21 cellular contexts compared by ENCODE assay signal in genomic region chr15:95132774-95133173, GRCh38.
DNase-seq lines count a peak whose midpoint lies in the region; ATAC-seq and TF ChIP-seq lines count a peak whose summit lies in the region.
"Had no signal": no experiment of that assay in that cellular context is flagged by ENCODE, and none has a peak within 500 bp of the region (broad histone marks: within the 10 kb centered on the region; RNA-seq: fewer than 3 reads in every experiment).

No MANE protein-coding gene starts in this region.

- H3K4me3 ChIP-seq in brain microvascular endothelial cell (ENCODE audit: low read depth, low read length) (no peak overlapping the region), kidney epithelial cell (ENCODE audit: low read depth, low read length) (no peak overlapping the region), neuronal stem cell (ENCODE audit: low read length in 2 of 2) (no peak overlapping the region), gastrocnemius medialis (no peak overlapping the region), colonic mucosa (no peak overlapping the region)
- H3K4me3 ChIP-seq: left lung, right atrium auricular region had no signal

- no peaks in the 10 kb centered on the region for H3K79me1 ChIP-seq in neuronal stem cell (ENCODE audit: low read depth, low read length)

- no peaks in the 10 kb centered on the region for H3K36me3 ChIP-seq in brain microvascular endothelial cell (replicated peaks)
- H3K36me3 ChIP-seq in kidney epithelial cell (ENCODE audit: control insufficient read depth, insufficient read depth, low read length) = no peaks in the 10 kb centered on the region
- no peaks in the 10 kb centered on the region for H3K36me3 ChIP-seq in neuronal stem cell (replicated peaks in 1 of 2; ENCODE audit: control insufficient read depth in 2 of 2, insufficient read depth in 2 of 2, low read length in 2 of 2)
- no peaks in the 10 kb centered on the region for H3K36me3 ChIP-seq in gastrocnemius medialis
- no peaks in the 10 kb centered on the region for H3K36me3 ChIP-seq in colonic mucosa
- H3K36me3 ChIP-seq: left lung, right atrium auricular region had no signal

- no peak overlapping the region for H3K18ac ChIP-seq in neuronal stem cell (ENCODE audit: low read length)

- H3K27ac ChIP-seq in brain microvascular endothelial cell (peak overlapping the region; percentile 41), neuronal stem cell (replicated peaks; ENCODE audit: low read length) (no peak overlapping the region), gastrocnemius medialis (no peak overlapping the region), colonic mucosa (no peak overlapping the region)
- H3K27ac ChIP-seq: right atrium auricular region had no signal

- no peak overlapping the region for H4K91ac ChIP-seq in neuronal stem cell (ENCODE audit: low read depth, low read length, poor library complexity)

- H3K4me2 ChIP-seq in neuronal stem cell (ENCODE audit: insufficient read depth, low read length, poor library complexity, severe bottlenecking) = no peak overlapping the region

- no peak overlapping the region for H4K8ac ChIP-seq in neuronal stem cell (ENCODE audit: low read depth, low read length)

- H3K9ac ChIP-seq in neuronal stem cell (ENCODE audit: low read depth, low read length, poor library complexity) (no peak overlapping the region), colonic mucosa (ENCODE audit: low read depth in 2 of 2, low read length in 2 of 2) (no peak overlapping the region)

- no CpG with 5 or more reads among the region's 1 CpG for WGBS in neuronal stem cell (ENCODE audit: extremely low coverage in 2 of 2, insufficient read length in 2 of 2, insufficient replicate concordance in 1 of 2), 2 donors

- no peak overlapping the region for H2BK120ac ChIP-seq in neuronal stem cell (ENCODE audit: low read depth, low read length)

- DNase-seq in A172 (ENCODE audit: low spot score) (peak; percentile 18), HPDE6-E6E7 (ENCODE audit: extremely low spot score) (peak; percentile 19), brain microvascular endothelial cell (peak; percentile 92), kidney epithelial cell (ENCODE audit: low read depth) (peak; percentile 91), neuronal stem cell (ENCODE audit: low spot score) (no peak), gastrocnemius medialis (no peak), NCI-H146 treated with DMSO at 0.1 percent for 48 hours (lab: John Stamatoyannopoulos, UW; ENCODE audit: unreplicated experiment) (no peak), colonic mucosa (no peak)
- DNase-seq: 8988T; activated CD4-positive, alpha-beta memory T cell treated with anti-CD3 and anti-CD28 coated beads, Interleukin-2, amount 10 ng/mL, durations not matched to agents 7 days and 5 days; effector memory CD8-positive, alpha-beta T cell; head of caudate nucleus; left lung; natural killer cell; NCI-H2029 treated with DMSO at 0.1 percent for 48 hours; NCI-H526 treated with DMSO at 0.1 percent for 48 hours; Right ventricle myocardium superior; stimulated activated naive CD4-positive, alpha-beta T cell; T1000 had no signal

- H3K27me3 ChIP-seq in brain microvascular endothelial cell (replicated peaks) = no peaks in the 10 kb centered on the region
- H3K27me3 ChIP-seq in kidney epithelial cell (ENCODE audit: control insufficient read depth, insufficient read depth, low read length) = no peaks in the 10 kb centered on the region
- no peaks in the 10 kb centered on the region for H3K27me3 ChIP-seq in neuronal stem cell (ENCODE audit: control insufficient read depth in 3 of 3, insufficient read depth in 3 of 3, low read depth in 1 of 3, low read length in 3 of 3)
- H3K27me3 ChIP-seq in gastrocnemius medialis = no peaks in the 10 kb centered on the region
- no peaks in the 10 kb centered on the region for H3K27me3 ChIP-seq in colonic mucosa
- H3K27me3 ChIP-seq: left lung, right atrium auricular region had no signal

- TF ChIP-seq CTCF in brain microvascular endothelial cell (IDR thresholded peaks at IDR 0.05; ENCODE audit: low read depth, low read length, missing control alignments) (no peak), kidney epithelial cell (IDR thresholded peaks at IDR 0.05; ENCODE audit: insufficient read depth, low read length, poor library complexity, severe bottlenecking) (no peak), gastrocnemius medialis (IDR thresholded peaks at IDR 0.05 in 4 of 5, conservative IDR thresholded peaks at IDR 0.05 in 1 of 5) (no peak), colonic mucosa (IDR thresholded peaks at IDR 0.05) (no peak)

- TF ChIP-seq POLR2A in gastrocnemius medialis (IDR thresholded peaks at IDR 0.05) = no peak

- no peak overlapping the region for H2BK5ac ChIP-seq in neuronal stem cell (ENCODE audit: low read length)

- no peak overlapping the region for H3K14ac ChIP-seq in neuronal stem cell (ENCODE audit: low read length)

- no peak for ATAC-seq in gastrocnemius medialis
- ATAC-seq: activated T-helper 17 cell treated with anti-CD3 and anti-CD28 coated beads, Interleukin-2, amount 50 U/mL, for 72 hours; effector memory CD8-positive, alpha-beta T cell; left lung; natural killer cell had no signal

- H3K4ac ChIP-seq in neuronal stem cell (ENCODE audit: low read length) = no peak overlapping the region

- in situ Hi-C loops in brain microvascular endothelial cell (cut with HindIII; ENCODE audit: low pct_ligation_motif_present, low sequenced_read_pairs) = no loop called here
- in situ Hi-C loops in gastrocnemius medialis (cut with MboI; ENCODE audit: low sequenced_read_pairs in 4 of 4) = no loop called here

- H3K4me1 ChIP-seq in neuronal stem cell (ENCODE audit: control insufficient read depth in 2 of 2, insufficient read depth in 1 of 2, low read depth in 1 of 2, low read length in 2 of 2) = peaks cover 2 to 18% of the 10 kb centered on the region in 2 donors
- peaks cover 0 to 7% of the 10 kb centered on the region in 2 donors for H3K4me1 ChIP-seq in gastrocnemius medialis
- no peaks in the 10 kb centered on the region for H3K4me1 ChIP-seq in colonic mucosa

- H3K23ac ChIP-seq in neuronal stem cell (ENCODE audit: low read depth, low read length, poor library complexity) = no peak overlapping the region

- H3K9me3 ChIP-seq in neuronal stem cell (replicated peaks in 1 of 2; ENCODE audit: control insufficient read depth in 2 of 2, insufficient read depth in 1 of 2, low read depth in 1 of 2, low read length in 2 of 2) = no peaks in the 10 kb centered on the region
- H3K9me3 ChIP-seq in gastrocnemius medialis = no peaks in the 10 kb centered on the region
- H3K9me3 ChIP-seq in colonic mucosa = no peaks in the 10 kb centered on the region
- H3K9me3 ChIP-seq: left lung, right atrium auricular region had no signal

- no peak overlapping the region for H2AK5ac ChIP-seq in neuronal stem cell (ENCODE audit: low read depth, low read length)

- H2AFZ ChIP-seq in neuronal stem cell (ENCODE audit: low read length) = no peak overlapping the region

- intact Hi-C loops in gastrocnemius medialis (cut with DNase I; ENCODE audit: low total_unique reads) (no loop called here), colonic mucosa (cut with DNase I) (no loop called here)

- no peak overlapping the region for H2BK12ac ChIP-seq in neuronal stem cell (ENCODE audit: low read length)

- no peak overlapping the region for H2BK15ac ChIP-seq in neuronal stem cell (ENCODE audit: low read length)

Comparison
In these comparisons a context has a peak if more than half of its experiments do, and no peak if none do; other contexts are left out.
1. DNase-seq: peak in A172 (single experiment), HPDE6-E6E7 (single experiment), brain microvascular endothelial cell (single experiment) and kidney epithelial cell (single experiment); none in neuronal stem cell (single experiment), gastrocnemius medialis (0 of 2), NCI-H146 treated with DMSO at 0.1 percent for 48 hours (single experiment) and colonic mucosa (single experiment).